ENCODE assay signal across 8 cellular contexts in the genomic region with DNA sequence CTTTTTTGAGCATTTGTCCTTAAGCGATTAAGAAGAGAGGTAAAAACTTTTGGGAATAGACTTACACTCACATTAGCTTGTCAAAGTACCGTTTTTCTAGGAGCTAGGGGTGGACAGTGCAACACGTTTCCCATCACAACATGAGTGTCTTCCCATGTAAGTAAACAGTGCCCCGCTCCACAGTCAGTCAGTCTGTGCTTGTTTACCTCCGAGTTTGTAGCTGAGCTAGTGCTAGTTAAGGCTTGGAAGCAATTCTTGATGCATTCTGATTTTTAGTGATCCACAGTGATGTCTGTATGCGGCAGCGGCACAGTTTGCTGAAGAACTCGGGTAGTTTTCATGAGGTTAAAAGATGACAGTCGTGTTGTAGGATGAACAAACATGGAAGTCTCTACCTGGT. TPM values are rescaled to one million over a fixed set of nuclear protein-coding genes. Genes with fewer than 3 reads are reported as not detected.
DNase-seq lines count a peak whose midpoint lies in the region; ATAC-seq and TF ChIP-seq lines count a peak whose summit lies in the region.

No MANE protein-coding gene starts in this region.

- ATAC-seq in left colon, result no peak

- DNase-seq in NCI-H1417 (lab: John Stamatoyannopoulos, UW), result peak in 2 of 3 experiments; percentile 57 to 78
- no peak for DNase-seq in NCI-H1417 treated with DMSO at 0.1 percent for 48 hours (lab: John Stamatoyannopoulos, UW)
- peak; percentile 38 for DNase-seq in RKO (ENCODE audit: low spot score)
- DNase-seq in effector memory CD4-positive, alpha-beta T cell, result peak in 1 of 3 donors; percentile 1
- no peak for DNase-seq in NOMO-1 treated with dmso at 0.1 percent for 144 hours (lab: John Stamatoyannopoulos, UW; ENCODE audit: unreplicated experiment)
- no peak for DNase-seq in left colon
- DNase-seq in AML-193 (lab: John Stamatoyannopoulos, UW), result no peak

- H3K4me1 Mint-ChIP-seq in nephron, result peaks cover 31% of the 10 kb centered on the region

- H3K27me3 ChIP-seq in effector memory CD4-positive, alpha-beta T cell (replicated peaks; ENCODE audit: control insufficient read depth, insufficient read depth, low read length, poor library complexity, severe bottlenecking), result no peaks in the 10 kb centered on the region

- no peaks in the 10 kb centered on the region for H3K27me3 Mint-ChIP-seq in nephron (ENCODE audit: low read depth)

- peak overlapping the region; percentile 98 to 99 (median 99) for H3K4me3 Mint-ChIP-seq in nephron

- H3K27ac Mint-ChIP-seq in nephron, result peak overlapping the region; percentile 98 to 100 (median 100)

- H3K9me3 Mint-ChIP-seq in nephron, result peaks cover 3% of the 10 kb centered on the region

- no peak for TF ChIP-seq CTCF in nephron (IDR thresholded peaks at IDR 0.05; ENCODE audit: unreplicated experiment in 3 of 3)

- H3K9me3 ChIP-seq in effector memory CD4-positive, alpha-beta T cell (ENCODE audit: control insufficient read depth, low read length), result no peaks in the 10 kb centered on the region

- no peaks in the 10 kb centered on the region for H3K36me3 Mint-ChIP-seq in nephron (ENCODE audit: low read depth)

- peak overlapping the region; percentile 93 for H3K4me3 ChIP-seq in effector memory CD4-positive, alpha-beta T cell (ENCODE audit: insufficient read depth, low read depth, low read length, poor library complexity, severe bottlenecking)

- H3K4me1 ChIP-seq in effector memory CD4-positive, alpha-beta T cell (ENCODE audit: control insufficient read depth, insufficient read depth, low read length, poor library complexity, severe bottlenecking), result no peaks in the 10 kb centered on the region

- H3K27ac ChIP-seq in effector memory CD4-positive, alpha-beta T cell (ENCODE audit: insufficient read depth, low read length, poor library complexity, severe bottlenecking), result peak overlapping the region; percentile 95

- no peaks in the 10 kb centered on the region for H3K36me3 ChIP-seq in effector memory CD4-positive, alpha-beta T cell (ENCODE audit: control insufficient read depth, insufficient read depth, low read length)

- intact Hi-C loops in left colon (cut with DNase I, micrococcal nuclease), result no loop called here

RNA-seq across cellular contexts. Expression of a gene that starts 0.9 kb away (rescaled TPM):
- total RNA-seq in left colon, result 10 to 100 TPM; 14.5 to 17.1 TPM

Comparison
In these comparisons a context has a peak if more than half of its experiments do, and no peak if none do; other contexts are left out.
1. DNase-seq: peak in NCI-H1417 (2 of 3) and RKO (single experiment); none in NCI-H1417 treated with DMSO at 0.1 percent for 48 hours (single experiment), NOMO-1 treated with dmso at 0.1 percent for 144 hours (single experiment), left colon (0 of 2) and AML-193 (0 of 2).